8 cellular contexts compared by ENCODE assay signal in the genomic region with DNA sequence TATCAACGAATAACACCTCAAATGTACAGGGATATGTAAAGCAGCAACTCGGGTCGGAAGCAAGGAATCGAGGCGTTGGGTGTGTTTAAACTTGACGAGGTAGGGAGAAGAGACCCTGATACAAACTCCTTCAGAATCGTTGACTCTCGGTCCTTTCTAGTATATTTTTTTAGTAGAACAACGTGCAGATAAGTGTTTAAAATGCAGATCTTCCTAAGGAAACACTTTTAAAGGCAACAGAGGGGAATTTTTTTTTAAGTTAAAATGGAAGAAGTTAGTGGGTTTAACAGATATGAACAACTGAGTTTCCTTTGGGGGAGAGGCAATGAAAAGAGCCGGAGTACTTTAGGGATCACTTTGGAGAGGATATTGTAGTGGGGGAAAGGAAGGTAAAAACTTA. TPM values are rescaled to one million over a fixed set of nuclear protein-coding genes. Genes with fewer than 3 reads are reported as not detected.
DNase-seq lines count a peak whose midpoint lies in the region; ATAC-seq, FAIRE-seq and TF ChIP-seq lines count a peak whose summit lies in the region.

No MANE protein-coding gene starts in this region.

- peak overlapping the region; percentile 97 for H3K9ac ChIP-seq in endothelial cell of umbilical vein (replicated peaks; ENCODE audit: extremely low read depth, insufficient read depth, low read length)
- H3K9ac ChIP-seq in parathyroid adenoma = no peak overlapping the region

- peaks cover 46% of the 10 kb centered on the region for H3K4me1 Mint-ChIP-seq in Calu3 (ENCODE audit: low read depth, unreplicated experiment)

- H3K79me2 ChIP-seq in OCI-LY7 (ENCODE audit: insufficient read depth, low read depth, low read length) = peaks cover 45% of the 10 kb centered on the region
- peaks cover 42% of the 10 kb centered on the region for H3K79me2 ChIP-seq in endothelial cell of umbilical vein (ENCODE audit: control insufficient read depth, insufficient read depth, low read length)
- peaks cover 25% of the 10 kb centered on the region for H3K79me2 ChIP-seq in parathyroid adenoma

- H3K4me1 ChIP-seq in OCI-LY7 (ENCODE audit: insufficient read depth, low read length, poor library complexity, severe bottlenecking) (peaks cover 37% of the 10 kb centered on the region), endothelial cell of umbilical vein (ENCODE audit: control insufficient read depth, extremely low read depth, insufficient read depth, low read length) (peaks cover 48% of the 10 kb centered on the region), parathyroid adenoma (peaks cover 5% of the 10 kb centered on the region)

- peak overlapping the region; percentile 94; the same call in 1 of the 2 replicates for H2AFZ ChIP-seq in OCI-LY7 (ENCODE audit: low read length)
- peak overlapping the region; percentile 23 for H2AFZ ChIP-seq in endothelial cell of umbilical vein (ENCODE audit: low read depth, low read length)
- H2AFZ ChIP-seq in parathyroid adenoma = peak overlapping the region; percentile 96

- peak overlapping the region; percentile 100 for H3K4me2 ChIP-seq in OCI-LY7 (ENCODE audit: low read length)
- peak overlapping the region; percentile 98 for H3K4me2 ChIP-seq in endothelial cell of umbilical vein (ENCODE audit: insufficient read depth, low read length)
- peak overlapping the region; percentile 84 for H3K4me2 ChIP-seq in parathyroid adenoma (ENCODE audit: low read length)

- no peaks in the 10 kb centered on the region for H3K9me2 ChIP-seq in OCI-LY7 (ENCODE audit: insufficient read depth, low read length)

- no peaks in the 10 kb centered on the region for H3K9me3 ChIP-seq in OCI-LY7 (ENCODE audit: low read length)
- no peaks in the 10 kb centered on the region for H3K9me3 ChIP-seq in endothelial cell of umbilical vein (replicated peaks; ENCODE audit: control insufficient read depth, insufficient read depth, low read length)
- H3K9me3 ChIP-seq in parathyroid adenoma (ENCODE audit: control insufficient read depth, low read length) = no peaks in the 10 kb centered on the region

- TF ChIP-seq POLR2A in endothelial cell of umbilical vein (IDR thresholded peaks at IDR 0.05; ENCODE audit: low read depth, low read length) = no peak
- TF ChIP-seq POLR2A in GM18505 (IDR thresholded peaks at IDR 0.05; ENCODE audit: borderline replicate concordance, extremely low read depth, insufficient read depth, insufficient read length) = no peak

- intact Hi-C loops in Calu3 (cut with micrococcal nuclease; ENCODE audit: unreplicated experiment) (loop anchor here (10.0 kb wide), 1 partner anchor 658 kb away; the partner anchor contains the start of gene NMD3), OCI-LY7 (cut with micrococcal nuclease; ENCODE audit: unreplicated experiment) (loop anchor here (10.0 kb wide), 1 partner anchor 508 kb away; no protein-coding TSS in a partner anchor), endothelial cell of umbilical vein (cut with micrococcal nuclease) (loop anchor here (1.0 to 10.0 kb wide), 7 partner anchors 110 to 851 kb away; partner anchors contain the start of gene ARL14)

- H4K20me1 ChIP-seq in OCI-LY7 (ENCODE audit: insufficient read depth, low read length) (peaks cover 30% of the 10 kb centered on the region), endothelial cell of umbilical vein (replicated peaks; ENCODE audit: control insufficient read depth, extremely low read depth, insufficient read depth, low read length) (peaks cover 17% of the 10 kb centered on the region)

- H3K27ac ChIP-seq in OCI-LY7 (ENCODE audit: low read depth, low read length, poor library complexity, severe bottlenecking) (no peak overlapping the region), endothelial cell of umbilical vein (ENCODE audit: insufficient read depth, low read depth, low read length) (peak overlapping the region; percentile 99), parathyroid adenoma (peak overlapping the region; percentile 94)

- ATAC-seq in GM18505 (IDR thresholded peaks at IDR 0.05; ENCODE audit: unreplicated experiment) = no peak

- CTCF ChIA-PET in Calu3 (lab: Charles Lee) = interaction anchor here (1.0 kb wide), 1 partner anchor 101 kb away, joined by 3 read pairs; no protein-coding TSS in a partner anchor
- CTCF ChIA-PET in OCI-LY7 (lab: Charles Lee; ENCODE audit: unreplicated experiment) = no interaction called here
- CTCF ChIA-PET in endothelial cell of umbilical vein (lab: Charles Lee) = interaction anchor here (0.8 to 1.3 kb wide), 3 partner anchors 36 to 390 kb away, joined by 3 read pairs; no protein-coding TSS in a partner anchor

- DNase-seq in Calu3 = no peak
- DNase-seq in OCI-LY7 (ENCODE audit: low spot score) = no peak
- no peak for DNase-seq in endothelial cell of umbilical vein (ENCODE audit: low read depth, low spot score)
- no peak for DNase-seq in HTR-8/SVneo (ENCODE audit: insufficient read length, low spot score)
- no peak for DNase-seq in effector CD4-positive, alpha-beta T cell
- DNase-seq in mucosa of gallbladder (ENCODE audit: low spot score) = no peak

- H3K9me3 Mint-ChIP-seq in Calu3 (ENCODE audit: low read depth, unreplicated experiment) = peaks cover 4% of the 10 kb centered on the region

- TF ChIP-seq CTCF in Calu3 (IDR thresholded peaks at IDR 0.05; ENCODE audit: unreplicated experiment) (no peak), OCI-LY7 (conservative IDR thresholded peaks at IDR 0.05; ENCODE audit: low read length) (no peak), endothelial cell of umbilical vein (IDR thresholded peaks at IDR 0.05; ENCODE audit: extremely low read depth in 1 of 2, insufficient read depth in 1 of 2, low read depth in 1 of 2, low read length in 2 of 2) (no peak), parathyroid adenoma (IDR thresholded peaks at IDR 0.05) (no peak)

- H3K27me3 ChIP-seq in endothelial cell of umbilical vein (ENCODE audit: control insufficient read depth in 2 of 2, insufficient read depth in 2 of 2, low read length in 2 of 2) (no peaks in the 10 kb centered on the region), parathyroid adenoma (ENCODE audit: control insufficient read depth, insufficient read depth, low read length) (no peaks in the 10 kb centered on the region)

- peaks cover 64% of the 10 kb centered on the region for H3K36me3 Mint-ChIP-seq in Calu3 (ENCODE audit: insufficient read depth, unreplicated experiment)

- H3K36me3 ChIP-seq in OCI-LY7 (ENCODE audit: insufficient read depth, low read length) = peaks cover 29% of the 10 kb centered on the region
- peaks cover 0 to 1% of the 10 kb centered on the region in 2 experiments for H3K36me3 ChIP-seq in endothelial cell of umbilical vein (ENCODE audit: control insufficient read depth in 2 of 2, extremely low read depth in 1 of 2, insufficient read depth in 2 of 2, low read length in 2 of 2)
- H3K36me3 ChIP-seq in parathyroid adenoma (ENCODE audit: control insufficient read depth, insufficient read depth, low read length) = no peaks in the 10 kb centered on the region

- TSS peak; percentile 81 for BruUV-seq in Calu3 (replicated peaks; lab: Mats Ljungman, UMichigan)
- TSS peak; percentile 78 for BruUV-seq in OCI-LY7 (replicated peaks; lab: Mats Ljungman, UMichigan)
- TSS peak; percentile 78 for BruUV-seq in endothelial cell of umbilical vein (replicated peaks; lab: Mats Ljungman, UMichigan)

- H3K4me3 ChIP-seq in OCI-LY7 (ENCODE audit: low read depth, low read length, poor library complexity, severe bottlenecking) (peak overlapping the region; percentile 97), endothelial cell of umbilical vein (replicated peaks in 1 of 3; ENCODE audit: insufficient read depth in 1 of 3, low read depth in 1 of 3, low read length in 3 of 3) (peak overlapping the region; percentile 62 to 90 (median 89)), parathyroid adenoma (ENCODE audit: low read depth, low read length) (peak overlapping the region; percentile 67)

- no peaks in the 10 kb centered on the region for H3K9me1 ChIP-seq in endothelial cell of umbilical vein (replicated peaks; ENCODE audit: control insufficient read depth, extremely low read depth, insufficient read depth, low read length)

- peak overlapping the region; percentile 94 for H3K4me3 Mint-ChIP-seq in Calu3 (ENCODE audit: low read depth, unreplicated experiment)

- POLR2A ChIA-PET in OCI-LY7 (lab: Charles Lee) (interaction anchor here (0.6 to 1.6 kb wide), 3 partner anchors 34 to 654 kb away, joined by 4 to 5 read pairs (median 4); partner anchors contain the start of genes NMD3 and TRIM59), endothelial cell of umbilical vein (lab: Charles Lee) (interaction anchor here (1.0 to 1.5 kb wide), 4 partner anchors 12 to 469 kb away, joined by 3 to 5 read pairs (median 3); no protein-coding TSS in a partner anchor)

- H3K27me3 Mint-ChIP-seq in Calu3 (ENCODE audit: unreplicated experiment) = no peaks in the 10 kb centered on the region

- dilution Hi-C loops in endothelial cell of umbilical vein (cut with MboI; ENCODE audit: extremely low pct_ligation_motif_present, low sequenced_read_pairs) = no loop called here

- FAIRE-seq in endothelial cell of umbilical vein (lab: Jason Lieb, UNC) = no peak
- no peak for FAIRE-seq in HTR-8/SVneo (lab: Jason Lieb, UNC)

- H3K27ac Mint-ChIP-seq in Calu3 (ENCODE audit: unreplicated experiment) = peak overlapping the region; percentile 96

TF ChIP-seq in endothelial cell of umbilical vein, 7 proteins besides CTCF, POLR2A, EP300 and RAD21 (continues in another document):
- no peak for TF ChIP-seq GATA2 (IDR thresholded peaks at IDR 0.05; ENCODE audit: insufficient read depth, insufficient read length, low read depth, low read length)
- no peak for TF ChIP-seq JUN (IDR thresholded peaks at IDR 0.05; ENCODE audit: borderline replicate concordance, insufficient read depth, insufficient read length, low read depth)
- no peak for TF ChIP-seq EZH2 (IDR thresholded peaks at IDR 0.05; ENCODE audit: borderline replicate concordance, low read depth, low read length, severe bottlenecking)
- no peak for TF ChIP-seq MAX (IDR thresholded peaks at IDR 0.05; ENCODE audit: insufficient read depth, insufficient read length)
- no peak for TF ChIP-seq MYC (IDR thresholded peaks at IDR 0.05; ENCODE audit: low read depth, low read length)
- TF ChIP-seq POLR2AphosphoS5 (IDR thresholded peaks at IDR 0.05; ENCODE audit: insufficient read depth, low read depth, low read length) = no peak

RNA-seq across cellular contexts. Expression of gene KPNA4, which starts 1.1 kb away (rescaled TPM):
- total RNA-seq in Calu3 (2022) = 116 and 117 TPM in 2 replicates
- 12.4 and 15.7 TPM in 2 replicates for total RNA-seq in OCI-LY7 (2014; rRNA removed; shearing (Covaris generic))
- 46.3 and 53.2 TPM in 2 replicates for total RNA-seq in OCI-LY7 (2022)
- 70.1 and 80.7 TPM in 2 replicates for total RNA-seq in endothelial cell of umbilical vein
- 10.7 and 12.2 TPM in 2 replicates for polyA plus RNA-seq in endothelial cell of umbilical vein
- polyA plus RNA-seq in endothelial cell of umbilical vein (2011; cell fraction: cytosol; rRNA removed) = 15.5 and 17.4 TPM in 2 replicates
- polyA plus RNA-seq in endothelial cell of umbilical vein (2011; cell fraction: nucleus; rRNA removed) = 19.0 and 21.6 TPM in 2 replicates
- polyA plus RNA-seq in endothelial cell of umbilical vein (2012) = 26.4 and 37.3 TPM in 2 replicates
- 45.3 and 47.8 TPM in 2 replicates for polyA minus RNA-seq in endothelial cell of umbilical vein
- polyA minus RNA-seq in endothelial cell of umbilical vein (2011; cell fraction: cytosol; rRNA and poly(A)+ RNA removed) = 77.8 TPM
- polyA minus RNA-seq in endothelial cell of umbilical vein (2011; cell fraction: nucleus; rRNA and poly(A)+ RNA removed) = 75.7 and 103 TPM in 2 replicates
- 49.1 TPM for total RNA-seq in mucosa of gallbladder

Comparison
In these comparisons a context has a peak if more than half of its experiments do, and no peak if none do; other contexts are left out.
1. H2AFZ ChIP-seq: peak in every context shown above with its lines; median percentile 96 in parathyroid adenoma; 94 in OCI-LY7; 23 in endothelial cell of umbilical vein.